Comparison of ENCODE assay signal across 8 cellular contexts in the genomic region with DNA sequence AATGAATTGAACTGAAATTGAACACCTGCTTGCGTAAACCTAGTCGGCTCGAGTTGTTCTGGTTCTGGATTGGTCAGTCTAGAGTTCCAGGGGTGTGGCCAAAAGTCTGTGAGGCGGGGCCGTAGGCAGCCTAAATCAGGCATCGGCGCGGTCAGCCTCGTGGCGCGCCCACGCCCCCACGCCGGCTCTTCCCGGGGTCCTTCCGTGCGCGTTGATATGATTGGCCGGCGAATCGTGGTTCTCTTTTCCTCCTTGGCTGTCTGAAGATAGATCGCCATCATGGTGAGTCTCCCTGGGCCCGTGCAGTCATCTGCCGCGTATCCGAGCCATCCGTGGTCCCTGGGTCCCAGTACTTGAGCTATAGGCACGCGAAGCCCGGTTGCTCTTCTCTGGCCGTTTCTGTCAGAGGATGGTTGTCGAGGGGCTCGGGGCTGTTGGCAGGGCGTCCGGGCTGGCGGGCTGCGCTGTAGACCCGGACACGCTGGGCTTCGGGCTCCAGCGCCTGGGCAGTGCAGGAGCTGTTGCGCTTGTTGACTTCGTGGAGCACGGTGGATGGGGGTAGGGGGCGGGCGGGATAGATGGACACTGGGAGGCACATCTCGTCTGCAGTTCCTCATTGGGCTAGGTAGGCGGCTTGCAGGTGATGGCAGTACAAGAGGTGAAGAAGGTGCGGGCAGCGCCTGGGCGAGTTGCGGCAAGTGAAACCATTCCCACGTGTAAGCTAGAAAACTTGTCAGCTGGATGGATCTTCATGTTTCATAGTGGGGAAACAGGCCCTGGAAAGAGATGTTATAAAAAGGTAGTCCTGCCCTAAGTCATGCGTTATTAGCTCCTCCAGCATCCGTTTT. TPM values are rescaled to one million over a fixed set of nuclear protein-coding genes. Genes with fewer than 3 reads are reported as not detected.
DNase-seq lines count a peak whose midpoint lies in the region; ATAC-seq and TF ChIP-seq lines count a peak whose summit lies in the region.

A gene (plus strand): TSS at position 241 of the 848 bp plus-strand sequence. CDS start 39 bp downstream, at position 280.

- peaks cover 10% of the 10 kb centered on the region for H3K4me1 ChIP-seq in fibroblast of lung (ENCODE audit: control insufficient read depth, extremely low read depth, insufficient read depth, low read length)
- peaks cover 35% of the 10 kb centered on the region in 2 donors for H3K4me1 ChIP-seq in naive thymus-derived CD4-positive, alpha-beta T cell (ENCODE audit: control insufficient read depth in 2 of 2, insufficient read depth in 2 of 2, low read length in 2 of 2)

- POLR2A ChIA-PET in RWPE1 (lab: Yijun Ruan, JAX; ENCODE audit: low non-redundant PET), result interaction anchor here (0.5 to 0.8 kb wide), 4 partner anchors 10 to 101 kb away, joined by 3 to 6 read pairs (median 4); no protein-coding TSS in a partner anchor
- POLR2A ChIA-PET in naive thymus-derived CD4-positive, alpha-beta T cell (lab: Charles Lee), result interaction anchor here (0.7 to 1.5 kb wide), 3 partner anchors 267 to 1296 kb away, joined by 3 read pairs; no protein-coding TSS in a partner anchor

- TF ChIP-seq CTCF in LNCaP clone FGC (IDR thresholded peaks at IDR 0.05; ENCODE audit: control insufficient read depth, extremely low read depth, insufficient read depth), result no peak
- no peak for TF ChIP-seq CTCF in RWPE1 (conservative IDR thresholded peaks at IDR 0.05; ENCODE audit: low read depth)
- no peak for TF ChIP-seq CTCF in fibroblast of lung (conservative IDR thresholded peaks at IDR 0.05 in 1 of 2, IDR thresholded peaks at IDR 0.05 in 1 of 2; ENCODE audit: low read depth in 1 of 2, low read length in 2 of 2)

- peak; percentile 88 for ATAC-seq in activated T-helper 17 cell treated with anti-CD3 and anti-CD28 coated beads, Interleukin-2, amount 50 U/mL, for 72 hours (replicated peaks)
- ATAC-seq in naive thymus-derived CD4-positive, alpha-beta T cell, result peak; percentile 94
- peak; percentile 85 to 91 for ATAC-seq in stimulated activated naive B cell treated with anti-CD40 and anti-IgM and Interleukin-4, amounts not matched to agents 10 μg/mL and 1 μg/mL and 100 μg/mL, for 72 hours (replicated peaks)

- peak within 1 kb of the TSS; percentile 93 for H2AFZ ChIP-seq in fibroblast of lung (ENCODE audit: low read length)

- intact Hi-C loops in naive thymus-derived CD4-positive, alpha-beta T cell (cut with micrococcal nuclease), result loop anchor here (1.0 to 5.0 kb wide), 12 partner anchors 269 to 1413 kb away; a partner anchor contains a TSS

- H3K27ac ChIP-seq in RWPE1, result peak within 1 kb of the TSS; percentile 81
- H3K27ac ChIP-seq in fibroblast of lung (ENCODE audit: insufficient read depth, low read length), result peak within 1 kb of the TSS; percentile 74
- peak within 1 kb of the TSS; percentile 79 for H3K27ac ChIP-seq in naive thymus-derived CD4-positive, alpha-beta T cell (ENCODE audit: low read depth, low read length)

- H3K4me2 ChIP-seq in fibroblast of lung (ENCODE audit: extremely low read depth, insufficient read depth, low read length), result peak within 1 kb of the TSS; percentile 98

- H3K9ac ChIP-seq in fibroblast of lung (ENCODE audit: insufficient read depth, low read length), result peak within 1 kb of the TSS; percentile 73

- no peaks in the 10 kb centered on the region for H3K9me3 Mint-ChIP-seq in activated T-helper 17 cell treated with anti-CD3 and anti-CD28 coated beads, Interleukin-2, amount 50 U/mL, for 72 hours
- H3K9me3 Mint-ChIP-seq in naive thymus-derived CD4-positive, alpha-beta T cell, result peaks cover 0 to 5% (median 0%) of the 10 kb centered on the region in 11 donors
- H3K9me3 Mint-ChIP-seq in stimulated activated naive B cell treated with anti-CD40 and anti-IgM and Interleukin-4, amounts not matched to agents 10 μg/mL and 1 μg/mL and 100 μg/mL, for 72 hours, result peaks cover 0 to 1% of the 10 kb centered on the region in 2 donors

- peaks cover 39% of the 10 kb centered on the region for H3K4me1 Mint-ChIP-seq in activated T-helper 17 cell treated with anti-CD3 and anti-CD28 coated beads, Interleukin-2, amount 50 U/mL, for 72 hours
- H3K4me1 Mint-ChIP-seq in naive thymus-derived CD4-positive, alpha-beta T cell, result peaks cover 19 to 63% (median 55%) of the 10 kb centered on the region in 7 donors
- peaks cover 35 to 52% of the 10 kb centered on the region in 2 donors for H3K4me1 Mint-ChIP-seq in stimulated activated naive B cell treated with anti-CD40 and anti-IgM and Interleukin-4, amounts not matched to agents 10 μg/mL and 1 μg/mL and 100 μg/mL, for 72 hours

- DNase-seq in Daoy (ENCODE audit: low read depth) (peak; percentile 96), GOT3 (lab: John Stamatoyannopoulos, UW) (peak; percentile 85), LNCaP clone FGC (ENCODE audit: low read depth) (peak; percentile 94), RWPE1 (ENCODE audit: low spot score) (peak; percentile 99), fibroblast of lung (ENCODE audit: low read depth in 2 of 2) (peak; percentile 97 to 99)
- DNase-seq in naive thymus-derived CD4-positive, alpha-beta T cell, result peak; percentile 84 to 97 (median 95)
- DNase-seq in stimulated activated naive B cell treated with anti-CD40 and anti-IgM and Interleukin-4, amounts not matched to agents 10 μg/mL and 1 μg/mL and 100 μg/mL, for 72 hours, result peak; percentile 95

- peaks cover 54% of the 10 kb centered on the region for H3K79me2 ChIP-seq in fibroblast of lung (ENCODE audit: control insufficient read depth, insufficient read depth, low read length)

- H3K27ac Mint-ChIP-seq in activated T-helper 17 cell treated with anti-CD3 and anti-CD28 coated beads, Interleukin-2, amount 50 U/mL, for 72 hours, result peak within 1 kb of the TSS; percentile 88
- H3K27ac Mint-ChIP-seq in naive thymus-derived CD4-positive, alpha-beta T cell, result peak within 1 kb of the TSS; percentile 86 to 99 (median 91)
- H3K27ac Mint-ChIP-seq in stimulated activated naive B cell treated with anti-CD40 and anti-IgM and Interleukin-4, amounts not matched to agents 10 μg/mL and 1 μg/mL and 100 μg/mL, for 72 hours, result peak within 1 kb of the TSS; percentile 97

- peak within 1 kb of the TSS; percentile 98 for H3K4me3 ChIP-seq in LNCaP clone FGC (ENCODE audit: low read depth, low read length)
- H3K4me3 ChIP-seq in fibroblast of lung (replicated peaks in 1 of 4; ENCODE audit: control extremely low read depth in 1 of 4, insufficient read depth in 1 of 4, low read depth in 3 of 4, low read length in 4 of 4), result peak within 1 kb of the TSS; percentile 78 to 100 (median 99)
- H3K4me3 ChIP-seq in naive thymus-derived CD4-positive, alpha-beta T cell (ENCODE audit: low read length), result peak within 1 kb of the TSS; percentile 87

- H3K27me3 ChIP-seq in fibroblast of lung (ENCODE audit: control insufficient read depth, insufficient read depth, low read length), result no peaks in the 10 kb centered on the region
- no peaks in the 10 kb centered on the region for H3K27me3 ChIP-seq in naive thymus-derived CD4-positive, alpha-beta T cell (ENCODE audit: control insufficient read depth in 2 of 2, insufficient read depth in 2 of 2, low read length in 2 of 2)

- peaks cover 12% of the 10 kb centered on the region for H3K36me3 ChIP-seq in fibroblast of lung (ENCODE audit: control insufficient read depth, insufficient read depth, low read length)
- H3K36me3 ChIP-seq in naive thymus-derived CD4-positive, alpha-beta T cell (ENCODE audit: control insufficient read depth in 2 of 3, insufficient read depth in 3 of 3, low read length in 3 of 3), result peaks cover 18 to 40% (median 24%) of the 10 kb centered on the region in 3 experiments

- no peaks in the 10 kb centered on the region for H3K27me3 Mint-ChIP-seq in activated T-helper 17 cell treated with anti-CD3 and anti-CD28 coated beads, Interleukin-2, amount 50 U/mL, for 72 hours
- no peaks in the 10 kb centered on the region for H3K27me3 Mint-ChIP-seq in naive thymus-derived CD4-positive, alpha-beta T cell
- no peaks in the 10 kb centered on the region for H3K27me3 Mint-ChIP-seq in stimulated activated naive B cell treated with anti-CD40 and anti-IgM and Interleukin-4, amounts not matched to agents 10 μg/mL and 1 μg/mL and 100 μg/mL, for 72 hours

- no peaks in the 10 kb centered on the region for H4K20me1 ChIP-seq in fibroblast of lung (ENCODE audit: control insufficient read depth, extremely low read depth, insufficient read depth, low read length)

- no peaks in the 10 kb centered on the region for H3K9me3 ChIP-seq in fibroblast of lung (ENCODE audit: control insufficient read depth, insufficient read depth, low read depth, low read length)
- H3K9me3 ChIP-seq in naive thymus-derived CD4-positive, alpha-beta T cell (ENCODE audit: control insufficient read depth in 2 of 3, low read length in 3 of 3), result no peaks in the 10 kb centered on the region

- peaks cover 63% of the 10 kb centered on the region for H3K36me3 Mint-ChIP-seq in activated T-helper 17 cell treated with anti-CD3 and anti-CD28 coated beads, Interleukin-2, amount 50 U/mL, for 72 hours (ENCODE audit: low read depth)
- peaks cover 14 to 37% (median 21%) of the 10 kb centered on the region in 5 donors for H3K36me3 Mint-ChIP-seq in naive thymus-derived CD4-positive, alpha-beta T cell
- peaks cover 35 to 48% of the 10 kb centered on the region in 2 donors for H3K36me3 Mint-ChIP-seq in stimulated activated naive B cell treated with anti-CD40 and anti-IgM and Interleukin-4, amounts not matched to agents 10 μg/mL and 1 μg/mL and 100 μg/mL, for 72 hours

- CTCF ChIA-PET in RWPE1 (lab: Yijun Ruan, JAX), result interaction anchor here (0.6 kb wide), 1 partner anchor 95 kb away, joined by 5 read pairs; no protein-coding TSS in a partner anchor
- CTCF ChIA-PET in naive thymus-derived CD4-positive, alpha-beta T cell (lab: Charles Lee), result interaction anchor here (0.6 to 1.3 kb wide), 3 partner anchors 13 to 1207 kb away, joined by 3 to 6 read pairs (median 3); no protein-coding TSS in a partner anchor

- H3K4me3 Mint-ChIP-seq in activated T-helper 17 cell treated with anti-CD3 and anti-CD28 coated beads, Interleukin-2, amount 50 U/mL, for 72 hours, result peak within 1 kb of the TSS; percentile 92
- peak within 1 kb of the TSS; percentile 82 to 96 (median 93) for H3K4me3 Mint-ChIP-seq in naive thymus-derived CD4-positive, alpha-beta T cell
- H3K4me3 Mint-ChIP-seq in stimulated activated naive B cell treated with anti-CD40 and anti-IgM and Interleukin-4, amounts not matched to agents 10 μg/mL and 1 μg/mL and 100 μg/mL, for 72 hours, result peak within 1 kb of the TSS; percentile 90 to 97

RNA-seq across cellular contexts. Expression of the gene that starts here (rescaled TPM):
- 2,233 and 2,498 TPM in 2 replicates for total RNA-seq in Daoy (2014; rRNA removed; shearing (Covaris generic))
- 1,000 to 10,000 TPM in 1 of 2 donors, 100 to 1,000 TPM in 1; 890 to 1,474 TPM for total RNA-seq in activated T-helper 17 cell treated with anti-CD3 and anti-CD28 coated beads, Interleukin-2, amount 50 U/mL, for 72 hours
- total RNA-seq in fibroblast of lung, result 1,917 and 3,148 TPM in 2 replicates
- 3,191 and 4,192 TPM in 2 replicates for polyA plus RNA-seq in fibroblast of lung
- polyA plus RNA-seq in fibroblast of lung (2012), result 2,428 and 3,118 TPM in 2 replicates
- polyA minus RNA-seq in fibroblast of lung (ENCODE audit: low replicate concordance), result 95.0 and 127 TPM in 2 replicates
- 1,000 to 10,000 TPM; 1,177 to 2,466 (median 1,673) TPM for total RNA-seq in naive thymus-derived CD4-positive, alpha-beta T cell
- 1,000 to 10,000 TPM; 1,173 to 1,441 TPM for polyA plus RNA-seq in naive thymus-derived CD4-positive, alpha-beta T cell

Comparison
In these comparisons a context has a peak if more than half of its experiments do, and no peak if none do; other contexts are left out.
1. Peak in every context shown above with its lines: DNase-seq, ATAC-seq, H3K4me3 ChIP-seq and H3K27ac ChIP-seq.